In the genomic region with DNA sequence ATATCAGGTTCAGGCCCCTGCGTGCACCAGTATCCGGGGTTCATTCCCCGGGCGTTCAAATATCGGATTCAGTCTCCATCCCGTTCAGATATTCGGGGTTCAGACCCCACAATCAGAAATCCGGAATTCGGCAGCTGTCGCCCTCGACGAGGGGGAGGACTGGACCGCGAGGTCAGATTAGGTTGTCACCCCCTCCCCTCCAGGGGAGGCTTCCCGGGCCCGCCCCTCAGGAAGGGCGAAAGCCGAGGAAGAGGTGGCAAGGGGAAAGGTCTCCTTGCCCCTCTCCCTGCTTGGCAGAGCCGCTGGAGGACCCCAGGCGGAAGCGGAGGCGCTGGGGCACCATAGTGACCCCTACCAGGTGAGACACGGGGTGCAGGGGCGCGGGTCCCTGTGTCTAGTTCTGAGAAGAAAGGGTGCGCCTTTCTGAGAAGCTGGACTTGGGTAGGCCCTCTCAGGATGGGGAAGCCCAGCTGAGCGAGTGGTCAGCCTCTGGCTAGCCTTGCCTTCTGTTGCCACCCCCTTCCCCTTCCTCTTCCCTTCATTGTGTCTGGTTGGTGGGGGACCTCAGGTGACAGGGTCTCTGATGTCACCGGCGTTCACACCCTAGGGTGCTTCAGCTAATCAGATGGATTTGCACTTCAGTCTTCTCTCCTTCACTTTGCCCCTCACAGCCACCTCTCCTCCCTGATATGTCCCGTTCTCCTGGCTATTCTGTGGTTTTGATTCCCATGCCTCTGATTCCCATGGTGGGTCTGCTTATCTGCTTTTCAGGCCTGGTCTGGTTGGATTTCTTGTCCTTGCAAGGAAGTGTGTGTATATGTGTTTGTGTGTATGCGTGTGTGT, we compare ENCODE assay signal across 7 cellular contexts. TPM values are rescaled to one million over a fixed set of nuclear protein-coding genes. Genes with fewer than 3 reads are reported as not detected.
DNase-seq lines count a peak whose midpoint lies in the region; ATAC-seq and TF ChIP-seq lines count a peak whose summit lies in the region.

No MANE protein-coding gene starts in this region.

- no peak overlapping the region for H2AFZ ChIP-seq in OCI-LY1 (ENCODE audit: low read length)

- WGBS in lower leg skin, 2 donors = 3 to 4% methylated on average over 24 to 31 of the region's 31 CpGs

- H3K36me3 ChIP-seq in OCI-LY1 (ENCODE audit: insufficient read depth, low read length) = peaks cover 27% of the 10 kb centered on the region

- peak overlapping the region; percentile 85 for H3K4me3 ChIP-seq in OCI-LY1 (ENCODE audit: low read depth, low read length, poor library complexity, severe bottlenecking)
- peak overlapping the region; percentile 59 for H3K4me3 ChIP-seq in lower leg skin (ENCODE audit: low read depth, poor library complexity, severe bottlenecking)

- H3K9ac ChIP-seq in OCI-LY1 (ENCODE audit: low read length) = peak overlapping the region; percentile 95

- DNase-seq in GM13977 (ENCODE audit: low spot score) (no peak), lower leg skin (ENCODE audit: low spot score in 2 of 2) (no peak), activated gamma-delta T cell (lab: John Stamatoyannopoulos, UW) (no peak)

- in situ Hi-C loops in GM13977 (cut with MboI; ENCODE audit: low pct_unique_long_range_greater_than_20kb, low sequenced_read_pairs, unreplicated experiment) = no loop called here

- H3K79me2 ChIP-seq in OCI-LY1 (ENCODE audit: insufficient read depth, low read length) = peaks cover 11% of the 10 kb centered on the region

- TF ChIP-seq CTCF in GM13977 (IDR thresholded peaks at IDR 0.05; ENCODE audit: extremely low read depth, insufficient read depth, missing control alignments) (peak; percentile 10), OCI-LY1 (IDR thresholded peaks at IDR 0.05; ENCODE audit: low read length) (no peak), lower leg skin (IDR thresholded peaks at IDR 0.05) (no peak)

- intact Hi-C loops in lower leg skin (cut with DNase I; ENCODE audit: low total_unique reads) = no loop called here

- peak overlapping the region; percentile 93 for H3K4me2 ChIP-seq in OCI-LY1 (ENCODE audit: low read length)

- H3K27me3 ChIP-seq in OCI-LY1 (ENCODE audit: insufficient read depth, low read length) = no peaks in the 10 kb centered on the region

- no peaks in the 10 kb centered on the region for H3K9me3 ChIP-seq in OCI-LY1 (ENCODE audit: low read length)

- no peaks in the 10 kb centered on the region for H4K20me1 ChIP-seq in OCI-LY1 (ENCODE audit: insufficient read depth, low read length)

- H3K27ac ChIP-seq in OCI-LY1 (ENCODE audit: low read depth, low read length, poor library complexity, severe bottlenecking) = peak overlapping the region; percentile 46
- peak overlapping the region; percentile 95 for H3K27ac ChIP-seq in cingulate gyrus (ENCODE audit: low read depth, low read length)
- H3K27ac ChIP-seq in temporal lobe (ENCODE audit: low read depth, low read length) = peak overlapping the region; percentile 83

- ATAC-seq in HG03469 (IDR thresholded peaks at IDR 0.05; ENCODE audit: unreplicated experiment) = no peak

- no peak for TF ChIP-seq POLR2A in lower leg skin (IDR thresholded peaks at IDR 0.05)

- peaks cover 25% of the 10 kb centered on the region for H3K4me1 ChIP-seq in OCI-LY1 (ENCODE audit: insufficient read depth, low read length, severe bottlenecking)

- H3F3A ChIP-seq in OCI-LY1 (ENCODE audit: insufficient read depth, low read length) = no peaks in the 10 kb centered on the region; the same call in 1 of the 2 replicates

- no peaks in the 10 kb centered on the region for H3K9me2 ChIP-seq in OCI-LY1 (ENCODE audit: low read depth, low read length)

RNA-seq across cellular contexts. Expression of a gene that starts 0.8 kb away (rescaled TPM):
- total RNA-seq in lower leg skin (10 to 100 TPM; 35.5 to 47.9 (median 38.1) TPM), temporal lobe (42.0 TPM)

RNA-seq across cellular contexts. Expression of a gene that starts 12.6 kb away (rescaled TPM):
- total RNA-seq in lower leg skin (100 to 1,000 TPM; 118 to 143 (median 130) TPM), temporal lobe (16.7 TPM)

RNA-seq across cellular contexts. Expression of a gene that starts 20.9 kb away (rescaled TPM):
- total RNA-seq in lower leg skin (10 to 100 TPM; 13.7 to 28.9 (median 21.5) TPM), temporal lobe (17.5 TPM)

RNA-seq across cellular contexts. Expression of a gene that starts 21.5 kb away (rescaled TPM):
- total RNA-seq in lower leg skin (100 to 1,000 TPM in 1 of 4 donors, 10 to 100 TPM in 3; 40.9 to 157 (median 61.8) TPM), temporal lobe (23.4 TPM)

RNA-seq across cellular contexts. Expression of a gene that starts 36.3 kb away (rescaled TPM):
- total RNA-seq in lower leg skin (1 to 10 TPM in 1 of 4 donors, under 1 TPM in 2, not detected in 1; 0.21 to 2.6 (median 0.69) TPM), temporal lobe (13.5 TPM)
